ENCODE assay signal across 1 cellular context in genomic region chr1:152440635-152441471, GRCh38.
TF ChIP-seq lines count a peak whose summit lies in the region.

No MANE protein-coding gene starts in this region.

TF ChIP-seq in H1, 55 proteins besides CTCF, POLR2A, EP300 and RAD21:
- no peak for TF ChIP-seq PHF8 (conservative IDR thresholded peaks at IDR 0.05; ENCODE audit: low read depth, low read length)
- TF ChIP-seq SIRT6 (IDR thresholded peaks at IDR 0.05; ENCODE audit: low read length) = no peak
- no peak for TF ChIP-seq SP2 (IDR thresholded peaks at IDR 0.05; ENCODE audit: low read length)
- TF ChIP-seq ASH2L (IDR thresholded peaks at IDR 0.05; ENCODE audit: low read length) = no peak
- no peak for TF ChIP-seq EZH2 (IDR thresholded peaks at IDR 0.05; ENCODE audit: low read depth, low read length, severe bottlenecking)
- TF ChIP-seq TAF1 (IDR thresholded peaks at IDR 0.05; ENCODE audit: low read depth, low read length) = no peak
- TF ChIP-seq TCF12 (IDR thresholded peaks at IDR 0.05; ENCODE audit: low read depth, low read length) = no peak
- TF ChIP-seq SIN3A (conservative IDR thresholded peaks at IDR 0.05 in 1 of 2, IDR thresholded peaks at IDR 0.05 in 1 of 2; ENCODE audit: low read depth in 1 of 2, low read length in 2 of 2) = no peak
- TF ChIP-seq CBX8 (IDR thresholded peaks at IDR 0.05; ENCODE audit: borderline replicate concordance, low read depth, low read length) = no peak
- TF ChIP-seq SRF (IDR thresholded peaks at IDR 0.05; ENCODE audit: low read depth, low read length) = no peak
- TF ChIP-seq CHD2 (IDR thresholded peaks at IDR 0.05; ENCODE audit: low read length) = no peak
- TF ChIP-seq BCL11A (IDR thresholded peaks at IDR 0.05; ENCODE audit: low read depth in 2 of 2, low read length in 2 of 2) = no peak
- no peak for TF ChIP-seq TAF7 (optimal IDR thresholded peaks at IDR 0.05; ENCODE audit: borderline replicate concordance, low read depth, low read length)
- TF ChIP-seq BRCA1 (IDR thresholded peaks at IDR 0.05; ENCODE audit: low read depth, low read length) = no peak
- no peak for TF ChIP-seq SP1 (IDR thresholded peaks at IDR 0.05; ENCODE audit: low read depth, low read length)
- TF ChIP-seq YY1 (IDR thresholded peaks at IDR 0.05; ENCODE audit: low read depth, low read length) = no peak
- TF ChIP-seq, protein P1, sequence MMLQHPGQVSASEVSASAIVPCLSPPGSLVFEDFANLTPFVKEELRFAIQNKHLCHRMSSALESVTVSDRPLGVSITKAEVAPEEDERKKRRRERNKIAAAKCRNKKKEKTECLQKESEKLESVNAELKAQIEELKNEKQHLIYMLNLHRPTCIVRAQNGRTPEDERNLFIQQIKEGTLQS (IDR thresholded peaks at IDR 0.05; ENCODE audit: insufficient read depth, low read depth, low read length) = no peak
- no peak for TF ChIP-seq SAP30 (IDR thresholded peaks at IDR 0.05; ENCODE audit: insufficient read depth, insufficient replicate concordance, low read length)
- TF ChIP-seq EGR1 (IDR thresholded peaks at IDR 0.05; ENCODE audit: borderline replicate concordance, low read depth, low read length) = no peak
